ENCODE assay signal across 23 cellular contexts in the genomic region with DNA sequence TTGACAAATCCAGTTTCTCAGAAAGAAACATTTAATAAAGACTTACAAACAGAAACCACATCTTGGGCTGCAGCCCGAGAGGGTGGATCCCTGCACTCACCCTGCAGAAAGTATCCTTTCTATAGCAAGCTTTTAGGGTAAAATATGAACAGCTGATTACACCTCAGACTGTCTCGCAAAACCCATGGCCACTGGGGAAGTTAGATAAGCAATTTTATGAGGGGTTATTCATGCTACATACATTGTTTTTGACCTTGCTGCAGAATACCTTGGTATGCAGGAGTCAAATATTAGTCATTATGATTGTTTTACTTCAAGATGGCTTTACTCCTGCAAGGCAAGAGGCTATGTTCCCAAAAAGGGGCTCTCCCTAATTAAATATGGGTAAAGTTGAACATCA.
"Had no signal": no experiment of that assay in that cellular context is flagged by ENCODE, and none has a peak within 500 bp of the region (broad histone marks: within the 10 kb centered on the region; RNA-seq: fewer than 3 reads in every experiment).

No MANE protein-coding gene starts in this region.

- H3K36me3 ChIP-seq: breast epithelium had no signal

- H3K4me1 ChIP-seq: breast epithelium had no signal

- H3K9me3 ChIP-seq: breast epithelium had no signal

- ATAC-seq: activated CD4-positive, CD25-positive, alpha-beta regulatory T cell treated with anti-CD3 and anti-CD28 coated beads, Interleukin-2, amount 50 U/mL, for 24 hours; activated CD8-positive, alpha-beta T cell treated with anti-CD3 and anti-CD28 coated beads, Interleukin-2, amount 10 ng/mL, durations not matched to agents 7 days and 5 days; Right ventricle myocardium inferior; T-cell had no signal

- H3K4me3 ChIP-seq: breast epithelium, PC-9, SK-N-MC had no signal

- H2AFZ ChIP-seq: PC-9 had no signal

- H3K4me2 ChIP-seq: PC-9 had no signal

- H3K27ac ChIP-seq: breast epithelium, PC-9, SK-N-MC had no signal

- DNase-seq: activated CD4-positive, alpha-beta T cell treated with anti-CD3 and anti-CD28 coated beads for 48 hours; activated CD4-positive, alpha-beta T cell treated with anti-CD3 and anti-CD28 coated beads, Interleukin-2, amount 50 U/mL, for 4 hours; activated CD8-positive, alpha-beta memory T cell treated with anti-CD3 and anti-CD28 coated beads, Interleukin-2, amount 50 U/mL, for 48 hours; activated CD8-positive, alpha-beta T cell treated with anti-CD3 and anti-CD28 coated beads, Interleukin-2, amount 10 ng/mL, durations not matched to agents 7 days and 5 days; activated T-cell treated with anti-CD3 and anti-CD28 coated beads, Interleukin-2, amount 50 U/mL, for 1 hour; aorta; caudate nucleus; Karpas-422; NCI-H1092; NCI-H1417; NCI-H1930; NCI-H2171; NCI-H226; NCI-H526; NCI-H774; PC-9; T-cell; T-helper 2 cell; T1000 had no signal
